ENCODE assay signal across 9 cellular contexts in the genomic region with DNA sequence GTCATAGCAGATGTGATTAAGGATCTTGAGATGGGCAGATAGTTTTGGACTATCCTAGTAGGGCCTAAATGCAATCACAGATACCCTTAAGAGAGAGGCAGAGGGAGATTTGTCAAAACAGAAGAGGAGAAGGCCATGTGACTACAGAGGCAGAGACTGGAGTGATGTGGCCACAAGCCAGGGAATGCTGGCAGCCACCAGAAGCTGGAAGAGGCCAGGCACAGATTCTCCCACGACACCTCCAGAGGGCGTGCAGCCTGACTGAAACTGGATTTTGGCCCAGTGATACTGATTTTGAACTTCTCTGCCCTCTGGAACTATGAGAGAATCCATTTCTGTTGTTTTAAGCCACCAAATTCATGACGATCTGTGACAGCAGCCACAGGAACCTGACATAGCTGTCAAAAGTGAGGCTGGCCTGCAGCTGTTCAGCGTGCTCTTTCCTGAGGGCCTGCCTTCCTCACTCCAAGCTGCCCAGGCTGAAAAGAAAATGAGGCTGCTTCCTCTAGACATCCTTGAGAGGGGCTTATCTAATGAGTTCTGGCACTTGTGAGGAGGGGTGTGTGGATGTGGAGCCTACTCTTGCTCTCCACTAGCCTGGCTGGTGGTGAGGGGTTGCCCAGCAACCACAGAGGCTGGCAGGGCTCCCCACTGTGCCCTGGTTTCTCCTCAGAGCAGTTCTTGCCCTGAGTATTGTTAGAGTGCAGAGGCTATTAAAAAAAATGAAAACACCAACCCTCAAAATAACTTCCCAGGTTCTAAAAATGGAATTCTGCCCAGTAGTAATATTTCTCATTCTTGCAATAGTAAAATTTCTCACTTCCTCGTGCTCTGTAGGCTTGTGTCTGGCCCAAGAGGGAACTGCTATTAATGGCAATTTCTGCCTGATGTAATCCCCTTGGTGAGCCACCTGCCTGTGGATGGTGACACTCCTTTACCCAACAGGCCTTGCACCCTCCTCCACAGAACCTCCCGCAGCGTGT. TPM values are rescaled to one million over a fixed set of nuclear protein-coding genes. Genes with fewer than 3 reads are reported as not detected.
DNase-seq lines count a peak whose midpoint lies in the region; ATAC-seq and TF ChIP-seq lines count a peak whose summit lies in the region.
"Had no signal": no experiment of that assay in that cellular context is flagged by ENCODE, and none has a peak within 500 bp of the region (broad histone marks: within the 10 kb centered on the region; RNA-seq: fewer than 3 reads in every experiment).

No MANE protein-coding gene starts in this region.

- H3K27me3 ChIP-seq in lower lobe of right lung (ENCODE audit: low read depth) (no peaks in the 10 kb centered on the region), testis (no peaks in the 10 kb centered on the region)

- H3K9me3 ChIP-seq in lower lobe of right lung (peaks cover 4% of the 10 kb centered on the region), testis (no peaks in the 10 kb centered on the region)

- peak; percentile 93 for ATAC-seq in GM19023 (IDR thresholded peaks at IDR 0.05; ENCODE audit: unreplicated experiment)
- ATAC-seq in HG03060 (IDR thresholded peaks at IDR 0.05; ENCODE audit: low read depth, unreplicated experiment), result peak; percentile 80
- peak; percentile 63 to 77 for ATAC-seq in lower lobe of right lung

- intact Hi-C loops in lower lobe of right lung (cut with DNase I), result no loop called here
- intact Hi-C loops in testis (cut with DNase I; ENCODE audit: low total_unique reads), result no loop called here

- DNase-seq in AG08395 (ENCODE audit: low spot score), result peak; percentile 22
- DNase-seq in NCI-H774 (lab: John Stamatoyannopoulos, UW), result peak; percentile 40
- no peak for DNase-seq in lower lobe of right lung
- DNase-seq in KG1 (lab: John Stamatoyannopoulos, UW), result no peak
- no peak for DNase-seq in testis
- DNase-seq in cerebellum (ENCODE audit: low spot score), result no peak

- WGBS in testis, 2 donors, result 70 to 71% methylated on average over 7 of the region's 7 CpGs

- TF ChIP-seq CTCF in lower lobe of right lung (IDR thresholded peaks at IDR 0.05) (no peak), testis (IDR thresholded peaks at IDR 0.05) (no peak)

- peak overlapping the region; percentile 44 for H3K27ac ChIP-seq in lower lobe of right lung
- H3K27ac ChIP-seq in testis, result no peak overlapping the region

- peaks cover 37% of the 10 kb centered on the region for H3K4me1 ChIP-seq in lower lobe of right lung
- peaks cover 23% of the 10 kb centered on the region for H3K4me1 ChIP-seq in testis

- no peaks in the 10 kb centered on the region for H3K36me3 ChIP-seq in lower lobe of right lung
- H3K36me3 ChIP-seq in testis (ENCODE audit: low read depth, missing control alignments), result no peaks in the 10 kb centered on the region

- no peak for TF ChIP-seq POLR2A in testis (IDR thresholded peaks at IDR 0.05)

- H3K4me3 ChIP-seq in lower lobe of right lung, result no peak overlapping the region
- H3K4me3 ChIP-seq in testis, result no peak overlapping the region

RNA-seq across cellular contexts. Expression of a gene that starts 52.4 kb away (rescaled TPM):
- total RNA-seq in lower lobe of right lung (not detected), testis (1 to 10 TPM; 3.3 to 7.2 TPM), cerebellum (not detected)
- 7.7 TPM for polyA plus RNA-seq in testis (ENCODE audit: insufficient read depth, low read depth, low replicate concordance)
- total RNA-seq: subcutaneous adipose tissue had no signal

Comparison
In these comparisons a context has a peak if more than half of its experiments do, and no peak if none do; other contexts are left out.
1. DNase-seq: peak in AG08395 (single experiment) and NCI-H774 (single experiment); none in lower lobe of right lung (single experiment), KG1 (single experiment), testis (single experiment) and cerebellum (single experiment).
2. Peak in every context shown above with its lines, with median percentiles within 50 percentile points of each other: ATAC-seq.